11 cellular contexts compared by ENCODE assay signal in genomic region chr7:2614646-2615330, GRCh38. TPM values are rescaled to one million over a fixed set of nuclear protein-coding genes. Genes with fewer than 3 reads are reported as not detected.
DNase-seq lines count a peak whose midpoint lies in the region; ATAC-seq and TF ChIP-seq lines count a peak whose summit lies in the region.
"Had no signal": no experiment of that assay in that cellular context is flagged by ENCODE, and none has a peak within 500 bp of the region (broad histone marks: within the 10 kb centered on the region; RNA-seq: fewer than 3 reads in every experiment).

No MANE protein-coding gene starts in this region.

- H3K4me3 ChIP-seq in left ventricle myocardium inferior, result peak overlapping the region; percentile 17
- peak overlapping the region in 1 of 2 experiments; percentile 63 for H3K4me3 ChIP-seq in mesenchymal stem cell (ENCODE audit: insufficient read depth in 1 of 2, low read depth in 1 of 2, low read length in 2 of 2)
- H3K4me3 ChIP-seq: prostate gland had no signal

- no peak overlapping the region for H2AK5ac ChIP-seq in mesenchymal stem cell (ENCODE audit: low read length, severe bottlenecking)

- no peak overlapping the region for H2BK120ac ChIP-seq in mesenchymal stem cell (ENCODE audit: low read depth, low read length)

- no peak overlapping the region for H3K23ac ChIP-seq in mesenchymal stem cell (ENCODE audit: low read length in 2 of 2)

- H3K36me3 Mint-ChIP-seq in activated T-helper 1 cell treated with anti-CD3 and anti-CD28 coated beads, Interleukin-12 subunit alpha, Interleukin-12 subunit beta, Interleukin-2, Interleukin-4 antibody, amounts not matched to agents 30 ng/mL and 10 ng/mL and 1 ng/mL, durations not matched to agents 14 hours and 24 hours and 36 hours (ENCODE audit: low read depth), result no peaks in the 10 kb centered on the region

- H3K36me3 ChIP-seq in left ventricle myocardium inferior (no peaks in the 10 kb centered on the region), mesenchymal stem cell (ENCODE audit: control insufficient read depth in 1 of 2, insufficient read depth in 2 of 2, low read depth in 1 of 2, low read length in 2 of 2) (peaks cover 8 to 25% of the 10 kb centered on the region in 2 experiments)
- H3K36me3 ChIP-seq: prostate gland had no signal

- peak overlapping the region; percentile 71 for H3K27ac Mint-ChIP-seq in activated T-helper 1 cell treated with anti-CD3 and anti-CD28 coated beads, Interleukin-12 subunit alpha, Interleukin-12 subunit beta, Interleukin-2, Interleukin-4 antibody, amounts not matched to agents 30 ng/mL and 10 ng/mL and 1 ng/mL, durations not matched to agents 14 hours and 24 hours and 36 hours

- H3K14ac ChIP-seq in mesenchymal stem cell (ENCODE audit: low read length in 2 of 2), result no peak overlapping the region

- H3K4me3 Mint-ChIP-seq in activated T-helper 1 cell treated with anti-CD3 and anti-CD28 coated beads, Interleukin-12 subunit alpha, Interleukin-12 subunit beta, Interleukin-2, Interleukin-4 antibody, amounts not matched to agents 30 ng/mL and 10 ng/mL and 1 ng/mL, durations not matched to agents 14 hours and 24 hours and 36 hours, result no peak overlapping the region

- H2BK15ac ChIP-seq in mesenchymal stem cell (ENCODE audit: low read depth, poor library complexity, severe bottlenecking), result no peak overlapping the region

- H3K27me3 ChIP-seq in left ventricle myocardium inferior (ENCODE audit: low read depth) (no peaks in the 10 kb centered on the region), mesenchymal stem cell (ENCODE audit: control insufficient read depth in 1 of 2, insufficient read depth in 1 of 2, low read length in 2 of 2) (peaks cover 0 to 13% of the 10 kb centered on the region in 2 experiments)

- no peak overlapping the region for H3K4me2 ChIP-seq in mesenchymal stem cell (ENCODE audit: low read length, poor library complexity, severe bottlenecking)

- no peak overlapping the region for H3K4ac ChIP-seq in mesenchymal stem cell (ENCODE audit: low read depth in 1 of 2, low read length in 2 of 2)

- no peak overlapping the region for H3K18ac ChIP-seq in mesenchymal stem cell (ENCODE audit: low read depth in 1 of 2, low read length in 2 of 2)

- no peak for ATAC-seq in Right ventricle myocardium superior (ENCODE audit: poor library complexity)
- ATAC-seq in left lobe of liver, result no peak

- H3K79me1 ChIP-seq in mesenchymal stem cell (replicated peaks; ENCODE audit: low read length, poor library complexity, severe bottlenecking), result no peaks in the 10 kb centered on the region

- WGBS in mesenchymal stem cell, result 93% methylated on average over 21 of the region's 21 CpGs

- H2BK5ac ChIP-seq in mesenchymal stem cell (ENCODE audit: low read depth, low read length, poor library complexity, severe bottlenecking), result no peak overlapping the region

- no peaks in the 10 kb centered on the region for H3K9me3 Mint-ChIP-seq in activated T-helper 1 cell treated with anti-CD3 and anti-CD28 coated beads, Interleukin-12 subunit alpha, Interleukin-12 subunit beta, Interleukin-2, Interleukin-4 antibody, amounts not matched to agents 30 ng/mL and 10 ng/mL and 1 ng/mL, durations not matched to agents 14 hours and 24 hours and 36 hours

- H2BK12ac ChIP-seq in mesenchymal stem cell (ENCODE audit: low read length in 2 of 2), result no peak overlapping the region

- peak overlapping the region; percentile 86 for H3K27ac ChIP-seq in left ventricle myocardium inferior (replicated peaks)
- H3K27ac ChIP-seq in mesenchymal stem cell (ENCODE audit: low read length, poor library complexity, severe bottlenecking), result no peak overlapping the region

- DNase-seq in left ventricle myocardium inferior, result no peak
- DNase-seq in Right ventricle myocardium superior, result no peak
- DNase-seq in activated T-helper 1 cell treated with anti-CD3 and anti-CD28 coated beads, Interleukin-12 subunit alpha, Interleukin-12 subunit beta, Interleukin-2, Interleukin-4 antibody, amounts not matched to agents 30 ng/mL and 10 ng/mL and 1 ng/mL, durations not matched to agents 14 hours and 24 hours and 36 hours (ENCODE audit: low spot score), result no peak
- DNase-seq in mesenchymal stem cell, result no peak
- DNase-seq in NCI-H510A treated with DMSO at 0.1 percent for 48 hours (lab: John Stamatoyannopoulos, UW), result no peak
- DNase-seq in activated CD8-positive, alpha-beta memory T cell treated with anti-CD3 and anti-CD28 coated beads, Interleukin-2, amount 50 U/mL, for 48 hours, result no peak
- no peak for DNase-seq in Kasumi-1 (lab: John Stamatoyannopoulos, UW)
- no peak for DNase-seq in left lobe of liver (ENCODE audit: low spot score)
- DNase-seq: AML-193, OCI-M1 had no signal

- no peaks in the 10 kb centered on the region for H3K9me3 ChIP-seq in left ventricle myocardium inferior (replicated peaks)
- H3K9me3 ChIP-seq in mesenchymal stem cell (ENCODE audit: control insufficient read depth, low read length), result no peaks in the 10 kb centered on the region
- H3K9me3 ChIP-seq: prostate gland had no signal

- no peak for TF ChIP-seq CTCF in left ventricle myocardium inferior (IDR thresholded peaks at IDR 0.05; ENCODE audit: borderline replicate concordance)

- peaks cover 47% of the 10 kb centered on the region for H3K4me1 ChIP-seq in left ventricle myocardium inferior
- H3K4me1 ChIP-seq in mesenchymal stem cell (ENCODE audit: control insufficient read depth, insufficient read depth, low read depth, low read length), result peaks cover 31% of the 10 kb centered on the region
- H3K4me1 ChIP-seq: prostate gland had no signal

- peak overlapping the region; percentile 50 for H3K9ac ChIP-seq in mesenchymal stem cell (ENCODE audit: low read length)

- no peak overlapping the region for H2AFZ ChIP-seq in mesenchymal stem cell (ENCODE audit: low read depth, low read length)

- no peaks in the 10 kb centered on the region for H3K27me3 Mint-ChIP-seq in activated T-helper 1 cell treated with anti-CD3 and anti-CD28 coated beads, Interleukin-12 subunit alpha, Interleukin-12 subunit beta, Interleukin-2, Interleukin-4 antibody, amounts not matched to agents 30 ng/mL and 10 ng/mL and 1 ng/mL, durations not matched to agents 14 hours and 24 hours and 36 hours (ENCODE audit: insufficient read depth)

- no peak overlapping the region for H4K91ac ChIP-seq in mesenchymal stem cell (ENCODE audit: low read length)

- intact Hi-C loops in left ventricle myocardium inferior (cut with micrococcal nuclease) (no loop called here), Right ventricle myocardium superior (cut with DNase I) (no loop called here)
- intact Hi-C loops in activated T-helper 1 cell treated with anti-CD3 and anti-CD28 coated beads, Interleukin-12 subunit alpha, Interleukin-12 subunit beta, Interleukin-2, Interleukin-4 antibody, amounts not matched to agents 30 ng/mL and 10 ng/mL and 1 ng/mL, durations not matched to agents 14 hours and 24 hours and 36 hours (cut with micrococcal nuclease), result no loop called here

- H4K8ac ChIP-seq in mesenchymal stem cell (ENCODE audit: low read length), result no peak overlapping the region

- H3K4me1 Mint-ChIP-seq in activated T-helper 1 cell treated with anti-CD3 and anti-CD28 coated beads, Interleukin-12 subunit alpha, Interleukin-12 subunit beta, Interleukin-2, Interleukin-4 antibody, amounts not matched to agents 30 ng/mL and 10 ng/mL and 1 ng/mL, durations not matched to agents 14 hours and 24 hours and 36 hours (ENCODE audit: low read depth), result no peaks in the 10 kb centered on the region

RNA-seq across cellular contexts. Expression of gene TTYH3, which starts 17.0 kb away (rescaled TPM):
- total RNA-seq in left ventricle myocardium inferior (10.9 TPM), Right ventricle myocardium superior (12.6 TPM), left lobe of liver (15.5 TPM)
- 30.6 and 32.0 TPM in 2 replicates for total RNA-seq in activated T-helper 1 cell treated with anti-CD3 and anti-CD28 coated beads, Interleukin-12 subunit alpha, Interleukin-12 subunit beta, Interleukin-2, Interleukin-4 antibody, amounts not matched to agents 30 ng/mL and 10 ng/mL and 1 ng/mL, durations not matched to agents 14 hours and 24 hours and 36 hours
- polyA plus RNA-seq in mesenchymal stem cell (2013, experiment 1 of 2), result 198 TPM
- polyA plus RNA-seq in mesenchymal stem cell (2013, experiment 2 of 2), result 194 TPM

RNA-seq across cellular contexts. Expression of gene IQCE, which starts 56.0 kb away (rescaled TPM):
- 11.5 TPM for total RNA-seq in left ventricle myocardium inferior
- 9.9 TPM for total RNA-seq in Right ventricle myocardium superior
- 10.5 and 11.1 TPM in 2 replicates for total RNA-seq in activated T-helper 1 cell treated with anti-CD3 and anti-CD28 coated beads, Interleukin-12 subunit alpha, Interleukin-12 subunit beta, Interleukin-2, Interleukin-4 antibody, amounts not matched to agents 30 ng/mL and 10 ng/mL and 1 ng/mL, durations not matched to agents 14 hours and 24 hours and 36 hours
- polyA plus RNA-seq in mesenchymal stem cell (2013, experiment 1 of 2), result 10.2 TPM
- 10.0 TPM for polyA plus RNA-seq in mesenchymal stem cell (2013, experiment 2 of 2)
- total RNA-seq in left lobe of liver, result 5.7 TPM

RNA-seq across cellular contexts. Expression of gene BRAT1, which starts 59.5 kb away (rescaled TPM):
- total RNA-seq in left ventricle myocardium inferior (13.7 TPM), Right ventricle myocardium superior (14.7 TPM), left lobe of liver (15.6 TPM)
- 39.2 and 42.9 TPM in 2 replicates for total RNA-seq in activated T-helper 1 cell treated with anti-CD3 and anti-CD28 coated beads, Interleukin-12 subunit alpha, Interleukin-12 subunit beta, Interleukin-2, Interleukin-4 antibody, amounts not matched to agents 30 ng/mL and 10 ng/mL and 1 ng/mL, durations not matched to agents 14 hours and 24 hours and 36 hours
- polyA plus RNA-seq in mesenchymal stem cell (2013, experiment 1 of 2), result 10.5 TPM
- polyA plus RNA-seq in mesenchymal stem cell (2013, experiment 2 of 2), result 10.6 TPM
